ENCODE assay signal across 10 cellular contexts in the genomic region with DNA sequence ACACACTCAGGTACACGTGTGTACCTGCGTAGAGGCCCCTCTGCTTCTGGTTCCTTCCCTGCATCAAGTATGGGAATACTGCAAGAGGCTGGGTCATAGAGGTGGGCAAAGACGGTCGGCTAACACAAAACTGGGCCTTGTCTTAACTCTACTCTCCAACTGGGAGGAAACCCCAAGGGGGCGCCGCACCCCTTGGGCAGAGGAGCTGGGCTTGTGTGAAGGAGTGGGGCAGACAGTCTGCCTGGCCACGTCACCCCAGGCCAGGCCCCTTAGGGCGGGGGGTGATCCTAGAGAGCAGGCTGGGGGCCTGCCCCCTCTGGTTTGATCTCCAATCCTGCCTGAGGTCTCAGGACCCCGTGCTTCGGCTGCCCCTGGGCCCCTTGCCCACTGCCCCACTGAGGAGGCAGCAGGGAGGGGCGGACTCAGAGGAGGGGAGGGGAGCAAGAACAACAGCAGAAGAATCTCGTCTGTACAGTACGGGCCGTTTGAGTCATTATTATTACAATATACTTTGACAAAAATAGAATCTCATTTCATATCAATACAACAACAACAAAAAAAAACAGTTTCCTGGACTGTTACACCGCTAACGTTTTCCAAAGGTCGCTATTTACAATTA. TPM values are rescaled to one million over a fixed set of nuclear protein-coding genes. Genes with fewer than 3 reads are reported as not detected.
DNase-seq lines count a peak whose midpoint lies in the region; TF ChIP-seq lines count a peak whose summit lies in the region.
"Had no signal": no experiment of that assay in that cellular context is flagged by ENCODE, and none has a peak within 500 bp of the region (broad histone marks: within the 10 kb centered on the region; RNA-seq: fewer than 3 reads in every experiment).

No MANE protein-coding gene starts in this region.

- no peaks in the 10 kb centered on the region for H3K79me1 ChIP-seq in trophoblast cell (ENCODE audit: low read length)

- H3K79me2 ChIP-seq in Loucy (ENCODE audit: insufficient read depth, low read length) (no peaks in the 10 kb centered on the region), trophoblast cell (ENCODE audit: control insufficient read depth, insufficient read depth, low read length, poor library complexity) (no peaks in the 10 kb centered on the region)

- H3K27me3 ChIP-seq in Loucy (ENCODE audit: insufficient read depth, low read length, poor library complexity, severe bottlenecking) = no peaks in the 10 kb centered on the region
- H3K27me3 ChIP-seq in prostate gland (replicated peaks; ENCODE audit: insufficient read depth) = no peaks in the 10 kb centered on the region
- no peaks in the 10 kb centered on the region for H3K27me3 ChIP-seq in trophoblast cell (ENCODE audit: insufficient read depth, low read length)

- 49% methylated on average over 17 of the region's 17 CpGs for WGBS in prostate gland
- no CpG with 5 or more reads among the region's 17 CpGs for WGBS in trophoblast cell (ENCODE audit: extremely low coverage, insufficient coverage, insufficient read length)

- H3K9me3 ChIP-seq in Loucy (ENCODE audit: insufficient read depth, low read depth, low read length) = no peaks in the 10 kb centered on the region
- no peaks in the 10 kb centered on the region for H3K9me3 ChIP-seq in prostate gland
- peaks cover 3% of the 10 kb centered on the region for H3K9me3 ChIP-seq in trophoblast cell (ENCODE audit: insufficient read depth, low read depth, low read length)

- H3K9me2 ChIP-seq in Loucy (replicated peaks; ENCODE audit: low read depth, low read length) = no peaks in the 10 kb centered on the region

- H3K23ac ChIP-seq in trophoblast cell (ENCODE audit: low read length) = no peak overlapping the region

- H2AFZ ChIP-seq in Loucy (ENCODE audit: low read length) = no peak overlapping the region
- no peak overlapping the region for H2AFZ ChIP-seq in trophoblast cell (ENCODE audit: insufficient read depth, low read length, poor library complexity)

- no peak overlapping the region for H4K8ac ChIP-seq in trophoblast cell (ENCODE audit: low read depth, low read length)

- H3K4me3 ChIP-seq in Loucy (ENCODE audit: low read length, poor library complexity, severe bottlenecking) (no peak overlapping the region), prostate gland (no peak overlapping the region), trophoblast cell (ENCODE audit: low read depth, low read length) (no peak overlapping the region)

- TF ChIP-seq CTCF in Loucy (conservative IDR thresholded peaks at IDR 0.05; ENCODE audit: low read length) (peak; percentile 53), prostate gland (IDR thresholded peaks at IDR 0.05) (no peak)

- no peaks in the 10 kb centered on the region for H3F3A ChIP-seq in Loucy (ENCODE audit: low read depth)

- H2BK120ac ChIP-seq in trophoblast cell (ENCODE audit: insufficient read depth, low read length, poor library complexity) = no peak overlapping the region

- peaks cover 42% of the 10 kb centered on the region for H3K36me3 ChIP-seq in Loucy (ENCODE audit: insufficient read depth, low read length)
- H3K36me3 ChIP-seq in prostate gland = peaks cover 11 to 15% of the 10 kb centered on the region in 2 donors
- peaks cover 27 to 29% of the 10 kb centered on the region in 2 experiments for H3K36me3 ChIP-seq in trophoblast cell (ENCODE audit: control insufficient read depth in 1 of 2, insufficient read depth in 2 of 2, low read length in 2 of 2)

- no peak for TF ChIP-seq POLR2A in prostate gland (IDR thresholded peaks at IDR 0.05)

- H2BK12ac ChIP-seq in trophoblast cell (ENCODE audit: low read length) = no peak overlapping the region

- no peak overlapping the region for H3K18ac ChIP-seq in trophoblast cell (ENCODE audit: low read length)

- H3K27ac ChIP-seq in prostate gland (peak overlapping the region; percentile 83 to 92), trophoblast cell (ENCODE audit: low read depth, low read length) (no peak overlapping the region)

- no peak overlapping the region for H3K9ac ChIP-seq in Loucy (ENCODE audit: low read depth, low read length, poor library complexity, severe bottlenecking)
- no peak overlapping the region for H3K9ac ChIP-seq in trophoblast cell (ENCODE audit: low read length)

- H3K4me2 ChIP-seq in Loucy (ENCODE audit: low read depth, low read length, poor library complexity, severe bottlenecking) (no peak overlapping the region), trophoblast cell (ENCODE audit: low read length) (no peak overlapping the region)

- no peak overlapping the region for H4K91ac ChIP-seq in trophoblast cell (ENCODE audit: low read depth, low read length)

- DNase-seq in D341Med (ENCODE audit: low spot score) (peak; percentile 65), dermis blood vessel endothelial cell (peak; percentile 41), prostate gland (ENCODE audit: low spot score) (no peak), ureter (ENCODE audit: low spot score) (no peak), trophoblast cell (no peak), T1000 (lab: John Stamatoyannopoulos, UW) (no peak), NCI-H2171 treated with DMSO at 0.1 percent for 48 hours (lab: John Stamatoyannopoulos, UW) (no peak)
- DNase-seq: activated naive CD4-positive, alpha-beta T cell treated with anti-CD3 and anti-CD28 coated beads, Interleukin-2, amount 50 U/mL, for 16 hours; kidney glomerular epithelial cell had no signal

- H4K12ac ChIP-seq in trophoblast cell (ENCODE audit: low read depth, low read length) = no peak overlapping the region

- H3K4ac ChIP-seq in trophoblast cell (ENCODE audit: low read depth, low read length) = no peak overlapping the region

- intact Hi-C loops in prostate gland (cut with DNase I) = no loop called here

- no peak overlapping the region for H2AK5ac ChIP-seq in trophoblast cell (ENCODE audit: low read length)

- H3K4me1 ChIP-seq in Loucy (ENCODE audit: insufficient read depth, low read length, poor library complexity, severe bottlenecking) (no peaks in the 10 kb centered on the region), prostate gland (replicated peaks) (peaks cover 24% of the 10 kb centered on the region), trophoblast cell (ENCODE audit: control insufficient read depth in 1 of 2, insufficient read depth in 2 of 2, low read length in 2 of 2) (peaks cover 3 to 4% of the 10 kb centered on the region in 2 experiments)

- H2BK5ac ChIP-seq in trophoblast cell (ENCODE audit: low read depth, low read length, poor library complexity) = no peak overlapping the region

- H3K14ac ChIP-seq in trophoblast cell (ENCODE audit: low read length) = no peak overlapping the region

- H4K20me1 ChIP-seq in Loucy (ENCODE audit: insufficient read depth, low read length, poor library complexity, severe bottlenecking) = no peaks in the 10 kb centered on the region

RNA-seq across cellular contexts. Expression of a gene that starts 34.7 kb away (rescaled TPM):
- total RNA-seq in dermis blood vessel endothelial cell = 10.7 and 11.6 TPM in 2 replicates
- 100 to 1,000 TPM in 1 of 2 donors, 10 to 100 TPM in 1; 52.1 to 128 TPM for total RNA-seq in prostate gland
- total RNA-seq in ureter = 55.3 TPM
- polyA plus RNA-seq in trophoblast cell (2013) = 10.5 and 10.7 TPM in 2 replicates

Comparison
In these comparisons a context has a peak if more than half of its experiments do, and no peak if none do; other contexts are left out.
1. DNase-seq: peak in D341Med (single experiment) and dermis blood vessel endothelial cell (single experiment); none in prostate gland (single experiment), ureter (single experiment), trophoblast cell (0 of 2), T1000 (single experiment) and NCI-H2171 treated with DMSO at 0.1 percent for 48 hours (single experiment).